Comparison of ENCODE assay signal across 22 cellular contexts in the genomic region with DNA sequence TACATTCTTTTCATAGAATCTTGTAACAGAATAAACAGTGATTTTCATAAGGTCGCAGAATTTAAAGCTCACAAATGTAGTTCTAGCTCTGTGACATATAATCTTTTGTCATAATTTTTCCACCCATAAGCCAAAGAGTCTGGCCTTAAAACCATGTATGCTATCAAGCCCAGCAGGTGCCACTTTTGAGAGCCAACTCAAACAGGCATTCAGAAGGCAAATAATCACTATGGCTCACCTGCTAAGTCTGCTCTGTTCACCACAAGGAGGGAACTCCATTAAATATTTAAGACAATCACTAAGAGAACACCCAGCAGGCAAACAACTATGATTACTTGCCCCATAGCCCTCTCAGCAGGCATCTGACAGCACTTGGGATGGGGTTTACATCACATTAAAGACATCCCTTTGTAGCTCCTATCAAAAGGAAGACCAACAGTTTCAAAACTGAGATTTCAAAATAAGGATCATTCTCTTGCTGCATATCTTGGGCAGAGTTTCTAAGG.
DNase-seq lines count a peak whose midpoint lies in the region; TF ChIP-seq lines count a peak whose summit lies in the region.
"Had no signal": no experiment of that assay in that cellular context is flagged by ENCODE, and none has a peak within 500 bp of the region (broad histone marks: within the 10 kb centered on the region; RNA-seq: fewer than 3 reads in every experiment).

No MANE protein-coding gene starts in this region.

- no peak for TF ChIP-seq POLR2A in lower leg skin (IDR thresholded peaks at IDR 0.05)

- intact Hi-C loops in lower leg skin (cut with DNase I; ENCODE audit: low total_unique reads): no loop called here

- 94% methylated on average over 1 of the region's 1 CpG for WGBS in lower leg skin, 2 donors

- DNase-seq in COR-L47 (lab: John Stamatoyannopoulos, UW) (peak; percentile 90), NCI-H1417 treated with DMSO at 0.1 percent for 48 hours (lab: John Stamatoyannopoulos, UW) (peak; percentile 73), NCI-H2227 (lab: John Stamatoyannopoulos, UW; ENCODE audit: unreplicated experiment) (peak; percentile 93), choroid plexus epithelial cell (ENCODE audit: low read depth) (peak; percentile 2), lower leg skin (ENCODE audit: low spot score in 2 of 2) (no peak), hypothalamus (lab: John Stamatoyannopoulos, UW) (no peak), islet precursor cell (no peak)
- no peak for DNase-seq in activated CD4-positive, CD25-positive, alpha-beta regulatory T cell (lab: John Stamatoyannopoulos, UW)
- DNase-seq: activated CD4-positive, alpha-beta T cell treated with anti-CD3 and anti-CD28 coated beads for 4 hours; activated T-cell treated with anti-CD3 and anti-CD28 coated beads, Interleukin-2, amount 50 U/mL, for 4 hours; brain microvascular endothelial cell; effector CD4-positive, alpha-beta T cell; heart right ventricle; immature natural killer cell; Kasumi-1; left lung; naive B cell; SJCRH30; stimulated activated CD4-positive, alpha-beta T cell treated with anti-CD3 and anti-CD28 coated beads, Interleukin-4, amount 100 ng/mL, for 1 hour; T-cell had no signal

- H3K4me3 ChIP-seq in choroid plexus epithelial cell (ENCODE audit: low read depth, low read length) (no peak overlapping the region), lower leg skin (ENCODE audit: low read depth, poor library complexity, severe bottlenecking) (no peak overlapping the region)
- H3K4me3 ChIP-seq: HAP-1, heart right ventricle, left lung, right atrium auricular region, SJCRH30 had no signal

- TF ChIP-seq CTCF in choroid plexus epithelial cell (conservative IDR thresholded peaks at IDR 0.05; ENCODE audit: low read depth, low read length) (no peak), lower leg skin (IDR thresholded peaks at IDR 0.05) (no peak)

Comparison
In these comparisons a context has a peak if more than half of its experiments do, and no peak if none do; other contexts are left out.
1. DNase-seq: peak in COR-L47 (single experiment), NCI-H1417 treated with DMSO at 0.1 percent for 48 hours (single experiment), NCI-H2227 (single experiment) and choroid plexus epithelial cell (single experiment); none in lower leg skin (0 of 2), activated CD4-positive, CD25-positive, alpha-beta regulatory T cell (0 of 4), hypothalamus (0 of 51) and islet precursor cell (single experiment).